Comparison of ENCODE assay signal across 11 cellular contexts in the genomic region with DNA sequence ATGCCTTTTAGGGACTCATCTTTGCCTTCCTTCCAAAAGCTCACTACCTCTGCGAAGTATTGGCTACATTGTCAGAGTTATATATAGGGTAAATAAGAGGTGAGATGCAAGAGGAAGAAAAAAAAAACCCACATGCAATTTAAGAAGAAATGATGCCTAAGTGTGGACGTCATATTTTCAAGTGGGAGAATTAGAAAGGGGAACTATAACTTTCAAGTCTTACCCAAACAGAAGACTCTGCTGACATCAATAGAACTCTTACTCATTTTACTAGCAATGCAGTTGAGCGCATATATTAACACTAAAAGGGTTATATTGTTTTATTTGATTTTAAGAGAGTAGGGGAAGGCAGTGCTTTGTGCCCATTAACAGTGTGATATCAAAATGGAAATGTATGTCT. TPM values are rescaled to one million over a fixed set of nuclear protein-coding genes. Genes with fewer than 3 reads are reported as not detected.
DNase-seq lines count a peak whose midpoint lies in the region; ATAC-seq, FAIRE-seq and TF ChIP-seq lines count a peak whose summit lies in the region.
"Had no signal": no experiment of that assay in that cellular context is flagged by ENCODE, and none has a peak within 500 bp of the region (broad histone marks: within the 10 kb centered on the region; RNA-seq: fewer than 3 reads in every experiment).

No MANE protein-coding gene starts in this region.

- DNase-seq in GM10248 (ENCODE audit: extremely low spot score) = peak; percentile 25
- no peak for DNase-seq in SKM-1 (lab: John Stamatoyannopoulos, UW; ENCODE audit: unreplicated experiment)
- DNase-seq in HTR-8/SVneo (ENCODE audit: insufficient read length, low spot score) = no peak
- DNase-seq in activated T-cell treated with anti-CD3 and anti-CD28 coated beads for 4 hours = no peak
- no peak for DNase-seq in activated T-cell treated with anti-CD3 and anti-CD28 coated beads, Interleukin-2, amount 50 U/mL, for 72 hours
- DNase-seq: activated CD8-positive, alpha-beta memory T cell treated with anti-CD3 and anti-CD28 coated beads, Interleukin-2, amount 10 ng/mL, durations not matched to agents 7 days and 5 days; Kasumi-1; trophoblast cell had no signal

- H3K36me3 Mint-ChIP-seq in activated T-cell treated with anti-CD3 and anti-CD28 coated beads, Interleukin-2, amount 50 U/mL, for 72 hours (ENCODE audit: insufficient read depth in 2 of 2) = no peaks in the 10 kb centered on the region
- H3K36me3 Mint-ChIP-seq: activated CD8-positive, alpha-beta memory T cell treated with anti-CD3 and anti-CD28 coated beads, Interleukin-2, amount 10 ng/mL, durations not matched to agents 7 days and 5 days had no signal

- no peaks in the 10 kb centered on the region for H3K9me3 Mint-ChIP-seq in activated T-cell treated with anti-CD3 and anti-CD28 coated beads, Interleukin-2, amount 50 U/mL, for 72 hours

- TF ChIP-seq CTCF in GM10248 (IDR thresholded peaks at IDR 0.05; ENCODE audit: control extremely low read depth, extremely low read depth, low read depth, missing control alignments) = no peak

- peak; percentile 69 for ATAC-seq in GM19452 (IDR thresholded peaks at IDR 0.05; ENCODE audit: unreplicated experiment)
- peak; percentile 85 for ATAC-seq in HG02870 (IDR thresholded peaks at IDR 0.05; ENCODE audit: unreplicated experiment)
- ATAC-seq in HG03565 (IDR thresholded peaks at IDR 0.05; ENCODE audit: unreplicated experiment) = peak; percentile 62
- no peak for ATAC-seq in activated T-cell treated with anti-CD3 and anti-CD28 coated beads, Interleukin-2, amount 50 U/mL, for 72 hours (replicated peaks in 1 of 2)
- ATAC-seq: activated CD8-positive, alpha-beta memory T cell treated with anti-CD3 and anti-CD28 coated beads, Interleukin-2, amount 10 ng/mL, durations not matched to agents 7 days and 5 days had no signal

- H3K4me1 Mint-ChIP-seq in activated T-cell treated with anti-CD3 and anti-CD28 coated beads, Interleukin-2, amount 50 U/mL, for 72 hours (ENCODE audit: low read depth) = no peaks in the 10 kb centered on the region
- H3K4me1 Mint-ChIP-seq: activated CD8-positive, alpha-beta memory T cell treated with anti-CD3 and anti-CD28 coated beads, Interleukin-2, amount 10 ng/mL, durations not matched to agents 7 days and 5 days had no signal

- H3K27me3 Mint-ChIP-seq in activated T-cell treated with anti-CD3 and anti-CD28 coated beads, Interleukin-2, amount 50 U/mL, for 72 hours (ENCODE audit: low read depth) = peaks cover 18% of the 10 kb centered on the region

- POLR2A ChIA-PET in GM10248 (lab: Yijun Ruan, JAX) = no interaction called here

- CTCF ChIA-PET in GM10248 (lab: Yijun Ruan, JAX) = interaction anchor here (1.6 kb wide), 1 partner anchor 131 kb away, joined by 4 read pairs; no protein-coding TSS in a partner anchor

- no peak for FAIRE-seq in HTR-8/SVneo (lab: Jason Lieb, UNC)

- H3K27ac Mint-ChIP-seq in activated T-cell treated with anti-CD3 and anti-CD28 coated beads, Interleukin-2, amount 50 U/mL, for 72 hours = no peak overlapping the region
- H3K27ac Mint-ChIP-seq: activated CD8-positive, alpha-beta memory T cell treated with anti-CD3 and anti-CD28 coated beads, Interleukin-2, amount 10 ng/mL, durations not matched to agents 7 days and 5 days had no signal

- no peak overlapping the region for H3K4me3 Mint-ChIP-seq in activated T-cell treated with anti-CD3 and anti-CD28 coated beads, Interleukin-2, amount 50 U/mL, for 72 hours
- H3K4me3 Mint-ChIP-seq: activated CD8-positive, alpha-beta memory T cell treated with anti-CD3 and anti-CD28 coated beads, Interleukin-2, amount 10 ng/mL, durations not matched to agents 7 days and 5 days had no signal

RNA-seq across cellular contexts. Expression of a gene that starts 15.7 kb away (rescaled TPM):
- 1 to 10 TPM; 1.3 to 1.4 TPM for total RNA-seq in activated T-cell treated with anti-CD3 and anti-CD28 coated beads, Interleukin-2, amount 50 U/mL, for 72 hours

Comparison
In these comparisons a context has a peak if more than half of its experiments do, and no peak if none do; other contexts are left out.
1. ATAC-seq: peak in GM19452 (single experiment), HG02870 (single experiment) and HG03565 (single experiment); none in activated T-cell treated with anti-CD3 and anti-CD28 coated beads, Interleukin-2, amount 50 U/mL, for 72 hours (0 of 2).